In genomic region chr5:171941675-171942074, GRCh38 we compare ENCODE assay signal across 8 cellular contexts.
A peak's percentile ranks its signal among the peaks of the same experiment; 100 is the strongest.
DNase-seq lines count a peak whose midpoint lies in the region; ATAC-seq and FAIRE-seq lines count a peak whose summit lies in the region.
"Not testable (repeated sequence)": the region's sequence is repeated elsewhere in the genome, so short reads cannot be mapped to it uniquely, and the experiment has no call there.

No MANE protein-coding gene starts in this region.

- peak; percentile 75 for FAIRE-seq in TTC549 (lab: Jason Lieb, UNC)
- peak; percentile 94 for FAIRE-seq in small intestine (lab: Jason Lieb, UNC)

- H3K27ac Mint-ChIP-seq in CD4-positive, CD25-positive, alpha-beta regulatory T cell; effector memory CD8-positive, alpha-beta T cell: not testable (repeated sequence)

- H3K36me3 ChIP-seq in CD4-positive, CD25-positive, alpha-beta regulatory T cell (ENCODE audit: control insufficient read depth, insufficient read depth, low read length); small intestine (ENCODE audit: control insufficient read depth in 2 of 2, insufficient read depth in 2 of 2, low read length in 2 of 2): not testable (repeated sequence)

- H3K4me3 ChIP-seq in CD4-positive, CD25-positive, alpha-beta regulatory T cell (ENCODE audit: low read depth, low read length) = peak overlapping the region; percentile 15
- not testable (repeated sequence) for H3K4me3 ChIP-seq in small intestine (ENCODE audit: low read depth in 1 of 2, low read length in 2 of 2)

- WGBS in small intestine, 3 donors = 20 to 58% (median 25%) methylated on average over 1 of the region's 1 CpG

- H3K27me3 Mint-ChIP-seq in CD4-positive, CD25-positive, alpha-beta regulatory T cell; effector memory CD8-positive, alpha-beta T cell: not testable (repeated sequence)

- not testable (repeated sequence) for H3K4me1 ChIP-seq in CD4-positive, CD25-positive, alpha-beta regulatory T cell (ENCODE audit: control insufficient read depth, insufficient read depth, low read length, poor library complexity, severe bottlenecking); small intestine (ENCODE audit: control insufficient read depth in 2 of 2, insufficient read depth in 1 of 2, low read depth in 1 of 2, low read length in 1 of 2)

- H3K9me3 ChIP-seq in CD4-positive, CD25-positive, alpha-beta regulatory T cell (ENCODE audit: control insufficient read depth in 2 of 2, low read length in 2 of 2); small intestine (ENCODE audit: control insufficient read depth, low read depth): not testable (repeated sequence)

- H3K27me3 ChIP-seq in CD4-positive, CD25-positive, alpha-beta regulatory T cell (ENCODE audit: control insufficient read depth, insufficient read depth, low read length); small intestine (ENCODE audit: control insufficient read depth in 2 of 2, insufficient read depth in 2 of 2, low read length in 2 of 2): not testable (repeated sequence)

- H3K4me1 Mint-ChIP-seq in CD4-positive, CD25-positive, alpha-beta regulatory T cell = peaks cover 29 to 72% (median 49%) of the 10 kb centered on the region in 4 donors
- H3K4me1 Mint-ChIP-seq in effector memory CD8-positive, alpha-beta T cell (ENCODE audit: low read depth in 2 of 2) = peaks cover 30 to 56% of the 10 kb centered on the region in 2 donors

- DNase-seq in CD4-positive, CD25-positive, alpha-beta regulatory T cell; effector memory CD8-positive, alpha-beta T cell: not testable (repeated sequence)
- peak; percentile 21 for DNase-seq in small intestine

- not testable (repeated sequence) for H3K27ac ChIP-seq in CD4-positive, CD25-positive, alpha-beta regulatory T cell (ENCODE audit: insufficient read depth, low read length, poor library complexity, severe bottlenecking); small intestine (ENCODE audit: low read depth in 1 of 2, low read length in 1 of 2)

- H3K4me3 Mint-ChIP-seq in CD4-positive, CD25-positive, alpha-beta regulatory T cell = peak overlapping the region in 1 of 4 donors; percentile 40
- not testable (repeated sequence) for H3K4me3 Mint-ChIP-seq in effector memory CD8-positive, alpha-beta T cell

- not testable (repeated sequence) for H3K9me3 Mint-ChIP-seq in CD4-positive, CD25-positive, alpha-beta regulatory T cell; effector memory CD8-positive, alpha-beta T cell

- not testable (repeated sequence) for H3K36me3 Mint-ChIP-seq in CD4-positive, CD25-positive, alpha-beta regulatory T cell; effector memory CD8-positive, alpha-beta T cell (ENCODE audit: insufficient read depth)

- not testable (repeated sequence) for ATAC-seq in CD4-positive, CD25-positive, alpha-beta regulatory T cell (ENCODE audit: low read depth in 2 of 2)
- ATAC-seq in GM18867 (IDR thresholded peaks at IDR 0.05; ENCODE audit: unreplicated experiment) (peak; percentile 16), GM21423 (IDR thresholded peaks at IDR 0.05; ENCODE audit: unreplicated experiment) (peak; percentile 9), HG02759 (IDR thresholded peaks at IDR 0.05; ENCODE audit: unreplicated experiment) (peak; percentile 17), HG03354 (IDR thresholded peaks at IDR 0.05; ENCODE audit: poor library complexity, severe bottlenecking, unreplicated experiment) (peak; percentile 39)
- peak; percentile 11 for ATAC-seq in effector memory CD8-positive, alpha-beta T cell (replicated peaks)
